18 cellular contexts compared by ENCODE assay signal in the genomic region with DNA sequence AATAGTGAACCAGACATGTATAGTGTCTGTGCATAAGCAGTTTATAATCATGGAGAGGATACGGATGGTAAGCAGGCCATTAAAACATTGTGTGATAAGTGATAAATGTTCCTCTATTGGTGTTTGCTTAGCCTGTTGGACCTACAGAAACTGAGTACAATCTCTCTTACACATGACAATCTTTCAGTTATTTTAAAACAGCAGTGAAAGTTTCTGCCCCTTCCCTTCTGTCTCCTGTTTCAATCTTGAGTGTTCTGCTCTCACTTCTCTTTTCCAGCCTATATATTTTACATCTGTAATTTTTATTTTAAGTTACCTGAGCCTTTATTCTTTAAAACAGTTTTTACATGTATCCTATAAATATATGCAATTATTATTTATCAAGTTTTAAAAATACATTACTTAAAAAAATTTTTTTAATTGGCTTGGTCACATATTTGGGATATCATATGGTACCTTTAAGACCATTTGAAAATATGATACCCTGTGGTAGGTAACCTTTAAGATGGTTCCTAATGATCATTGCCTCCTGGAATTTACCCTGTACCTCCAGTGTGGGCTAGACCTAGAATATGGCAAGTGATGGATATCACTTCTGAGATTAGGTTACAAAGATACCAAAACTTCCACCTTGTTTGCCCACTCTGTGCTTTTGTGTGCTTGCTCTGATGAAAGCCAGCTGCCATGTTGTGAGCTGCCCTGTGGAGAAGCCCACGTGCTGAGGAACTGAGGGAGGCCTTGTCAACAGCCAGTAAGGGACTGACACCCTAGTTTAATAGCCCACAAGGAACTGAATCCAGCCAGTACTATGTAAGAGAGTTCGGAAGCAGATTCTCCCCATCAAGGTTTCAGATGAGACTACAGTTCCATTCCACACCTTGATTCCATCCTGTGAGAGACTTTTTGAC.
DNase-seq lines count a peak whose midpoint lies in the region; ATAC-seq, FAIRE-seq and TF ChIP-seq lines count a peak whose summit lies in the region.
"Had no signal": no experiment of that assay in that cellular context is flagged by ENCODE, and none has a peak within 500 bp of the region (broad histone marks: within the 10 kb centered on the region; RNA-seq: fewer than 3 reads in every experiment).

No MANE protein-coding gene starts in this region.

- H4K20me1 ChIP-seq in HepG2 (ENCODE audit: insufficient read depth, low read length) = no peaks in the 10 kb centered on the region
- no peaks in the 10 kb centered on the region for H4K20me1 ChIP-seq in SK-N-SH (ENCODE audit: insufficient read depth)

- H3K79me2 ChIP-seq in HepG2 (ENCODE audit: insufficient read depth, low read length) (peaks cover 2% of the 10 kb centered on the region), SK-N-SH (ENCODE audit: insufficient read depth) (peaks cover 12% of the 10 kb centered on the region)

- H3K9me3 Mint-ChIP-seq in stimulated activated naive B cell treated with anti-CD40 and anti-IgM and Interleukin-4, amounts not matched to agents 10 μg/mL and 1 μg/mL and 100 μg/mL, for 72 hours = peaks cover 0 to 2% of the 10 kb centered on the region in 2 donors
- H3K9me3 Mint-ChIP-seq in activated CD4-positive, alpha-beta T cell treated with anti-CD3 and anti-CD28 coated beads for 36 hours (ENCODE audit: low read depth) = no peaks in the 10 kb centered on the region
- H3K9me3 Mint-ChIP-seq: activated CD4-positive, alpha-beta memory T cell treated with anti-CD3 and anti-CD28 coated beads for 36 hours had no signal

- H3K9me3 ChIP-seq in HepG2 (ENCODE audit: low read length) (no peaks in the 10 kb centered on the region), right lobe of liver (no peaks in the 10 kb centered on the region), SK-N-SH (no peaks in the 10 kb centered on the region), esophagus squamous epithelium (no peaks in the 10 kb centered on the region)
- H3K9me3 ChIP-seq: gastroesophageal sphincter had no signal

- peaks cover 8 to 9% of the 10 kb centered on the region in 2 donors for H3K36me3 Mint-ChIP-seq in stimulated activated naive B cell treated with anti-CD40 and anti-IgM and Interleukin-4, amounts not matched to agents 10 μg/mL and 1 μg/mL and 100 μg/mL, for 72 hours
- H3K36me3 Mint-ChIP-seq in activated CD4-positive, alpha-beta T cell treated with anti-CD3 and anti-CD28 coated beads for 36 hours (ENCODE audit: low read depth) = peaks cover 18% of the 10 kb centered on the region

- in situ Hi-C loops in HepG2 (cut with HindIII; ENCODE audit: extremely low pct_ligation_motif_present, low pct_unique_long_range_greater_than_20kb) = no loop called here

- 99% methylated on average over 2 of the region's 3 CpGs for WGBS in HepG2 (ENCODE audit: low lambda C conversion rate)
- 82% methylated on average over 2 of the region's 3 CpGs for WGBS in right lobe of liver (ENCODE audit: insufficient coverage, low coverage, low lambda C conversion rate, missing lambda C conversion rate)
- 98% methylated on average over 3 of the region's 3 CpGs for WGBS in SK-N-SH (ENCODE audit: low lambda C conversion rate)
- 94 to 95% methylated on average over 2 to 3 of the region's 3 CpGs for WGBS in esophagus squamous epithelium, 2 donors

- H3K4me2 ChIP-seq in HepG2 (ENCODE audit: low read depth, low read length) (no peak overlapping the region), SK-N-SH (no peak overlapping the region)

- H3K36me3 ChIP-seq in HepG2 (replicated peaks in 1 of 2; ENCODE audit: control insufficient read depth in 1 of 2, insufficient read depth in 2 of 2, low read length in 2 of 2) (peaks cover 6 to 26% of the 10 kb centered on the region in 2 experiments), right lobe of liver (no peaks in the 10 kb centered on the region), SK-N-SH (replicated peaks in 1 of 2; ENCODE audit: control insufficient read depth in 1 of 2, insufficient read depth in 2 of 2, low read length in 1 of 2) (peaks cover 10 to 23% of the 10 kb centered on the region in 2 experiments), esophagus squamous epithelium (peaks cover 0 to 31% (median 0%) of the 10 kb centered on the region in 3 donors)

- no peak for ATAC-seq in HepG2
- no peak for ATAC-seq in right lobe of liver
- peak; percentile 83 for ATAC-seq in GM21825 (IDR thresholded peaks at IDR 0.05; ENCODE audit: unreplicated experiment)
- peak; percentile 80 for ATAC-seq in HG03442 (IDR thresholded peaks at IDR 0.05; ENCODE audit: unreplicated experiment)
- ATAC-seq in stimulated activated naive B cell treated with anti-CD40 and anti-IgM and Interleukin-4, amounts not matched to agents 10 μg/mL and 1 μg/mL and 100 μg/mL, for 72 hours (replicated peaks) = peak; percentile 84 to 89
- ATAC-seq in activated CD4-positive, alpha-beta T cell treated with anti-CD3 and anti-CD28 coated beads for 36 hours = no peak
- ATAC-seq: gastroesophageal sphincter, K562 had no signal

- no peak for TF ChIP-seq EP300 in HepG2 (IDR thresholded peaks at IDR 0.05; ENCODE audit: low read depth in 2 of 2, low read length in 2 of 2)
- no peak for TF ChIP-seq EP300 in HepG2 (CRISPR knock-in tag; IDR thresholded peaks at IDR 0.05; ENCODE audit: borderline replicate concordance)
- no peak for TF ChIP-seq EP300 in SK-N-SH (IDR thresholded peaks at IDR 0.05; ENCODE audit: borderline replicate concordance in 1 of 2, low read depth in 1 of 2, low read length in 1 of 2)

- H3K27me3 Mint-ChIP-seq in stimulated activated naive B cell treated with anti-CD40 and anti-IgM and Interleukin-4, amounts not matched to agents 10 μg/mL and 1 μg/mL and 100 μg/mL, for 72 hours = no peaks in the 10 kb centered on the region
- no peaks in the 10 kb centered on the region for H3K27me3 Mint-ChIP-seq in activated CD4-positive, alpha-beta T cell treated with anti-CD3 and anti-CD28 coated beads for 36 hours
- H3K27me3 Mint-ChIP-seq: activated CD4-positive, alpha-beta memory T cell treated with anti-CD3 and anti-CD28 coated beads for 36 hours; activated naive CD8-positive, alpha-beta T cell treated with anti-CD3 and anti-CD28 coated beads, Interleukin-2, amount 10 ng/mL, durations not matched to agents 7 days and 5 days had no signal

- no peaks in the 10 kb centered on the region for H3K4me1 ChIP-seq in HepG2 (ENCODE audit: insufficient read depth, low read length)
- no peaks in the 10 kb centered on the region for H3K4me1 ChIP-seq in right lobe of liver
- no peaks in the 10 kb centered on the region for H3K4me1 ChIP-seq in SK-N-SH (ENCODE audit: control insufficient read depth in 1 of 2, insufficient read depth in 2 of 2, low read depth in 1 of 2, low read length in 1 of 2)
- H3K4me1 ChIP-seq in esophagus squamous epithelium = no peaks in the 10 kb centered on the region
- H3K4me1 ChIP-seq: gastroesophageal sphincter had no signal

- peak overlapping the region; percentile 92 for H3K27ac Mint-ChIP-seq in stimulated activated naive B cell treated with anti-CD40 and anti-IgM and Interleukin-4, amounts not matched to agents 10 μg/mL and 1 μg/mL and 100 μg/mL, for 72 hours
- no peak overlapping the region for H3K27ac Mint-ChIP-seq in activated CD4-positive, alpha-beta T cell treated with anti-CD3 and anti-CD28 coated beads for 36 hours
- H3K27ac Mint-ChIP-seq: activated CD4-positive, alpha-beta memory T cell treated with anti-CD3 and anti-CD28 coated beads for 36 hours; activated naive CD8-positive, alpha-beta T cell treated with anti-CD3 and anti-CD28 coated beads, Interleukin-2, amount 10 ng/mL, durations not matched to agents 7 days and 5 days had no signal

- FAIRE-seq in HepG2 (lab: Jason Lieb, UNC) = no peak
- FAIRE-seq: H54 had no signal

- H3K27ac ChIP-seq in HepG2 (ENCODE audit: extremely low read length, insufficient read depth, low read length) (no peak overlapping the region), right lobe of liver (no peak overlapping the region), SK-N-SH (ENCODE audit: low read depth in 2 of 2, low read length in 1 of 2) (no peak overlapping the region), esophagus squamous epithelium (no peak overlapping the region)
- H3K27ac ChIP-seq: gastroesophageal sphincter had no signal

- intact Hi-C loops in HepG2 (cut with micrococcal nuclease; ENCODE audit: unreplicated experiment) (no loop called here), right lobe of liver (cut with DNase I) (no loop called here), esophagus squamous epithelium (cut with DNase I) (no loop called here)
- intact Hi-C loops in activated CD4-positive, alpha-beta T cell treated with anti-CD3 and anti-CD28 coated beads for 36 hours (cut with DNase I, micrococcal nuclease) = no loop called here

- H3K4me3 ChIP-seq in HepG2 (replicated peaks in 1 of 3; ENCODE audit: insufficient read depth in 1 of 3, low read depth in 2 of 3, low read length in 3 of 3) = no peak overlapping the region
- no peak overlapping the region for H3K4me3 ChIP-seq in right lobe of liver
- no peak overlapping the region for H3K4me3 ChIP-seq in SK-N-SH (ENCODE audit: low read depth in 2 of 2, low read length in 1 of 2)
- H3K4me3 ChIP-seq in esophagus squamous epithelium = no peak overlapping the region
- H3K4me3 ChIP-seq: gastroesophageal sphincter, K562 had no signal

- no peak overlapping the region for H2AFZ ChIP-seq in HepG2 (ENCODE audit: low read length)
- H2AFZ ChIP-seq in SK-N-SH (ENCODE audit: low read depth) = no peak overlapping the region

- CTCF ChIA-PET in HepG2 (lab: Yijun Ruan, JAX; ENCODE audit: low intra/inter-chr PET ratio, low total read pairs) = no interaction called here
- CTCF ChIA-PET in SK-N-SH (lab: Yijun Ruan, JAX) = no interaction called here
- CTCF ChIA-PET in activated CD4-positive, alpha-beta T cell treated with anti-CD3 and anti-CD28 coated beads for 36 hours (lab: Charles Lee) = interaction anchor here (0.7 kb wide), 1 partner anchor 68 kb away, joined by 3 read pairs; no protein-coding TSS in a partner anchor

- DNase-seq in HepG2 (ENCODE audit: low spot score) (no peak), right lobe of liver (no peak), SK-N-SH (no peak), esophagus squamous epithelium (lab: John Stamatoyannopoulos, UW) (no peak)
- no peak for DNase-seq in stimulated activated naive B cell treated with anti-CD40 and anti-IgM and Interleukin-4, amounts not matched to agents 10 μg/mL and 1 μg/mL and 100 μg/mL, for 72 hours
- DNase-seq in activated CD4-positive, alpha-beta T cell treated with anti-CD3 and anti-CD28 coated beads for 36 hours = no peak
- DNase-seq: activated CD4-positive, alpha-beta memory T cell treated with anti-CD3 and anti-CD28 coated beads for 36 hours; activated naive CD8-positive, alpha-beta T cell treated with anti-CD3 and anti-CD28 coated beads, Interleukin-2, amount 10 ng/mL, durations not matched to agents 7 days and 5 days; dermis blood vessel endothelial cell; DMS79 treated with DMSO at 0.1 percent for 48 hours; NCI-H446; posterior cingulate gyrus; stimulated activated CD4-positive, alpha-beta T cell treated with anti-CD3 and anti-CD28 coated beads, Interleukin-4, amount 100 ng/mL, for 24 hours had no signal

- H3K4me3 Mint-ChIP-seq in stimulated activated naive B cell treated with anti-CD40 and anti-IgM and Interleukin-4, amounts not matched to agents 10 μg/mL and 1 μg/mL and 100 μg/mL, for 72 hours = peak overlapping the region; percentile 40 to 54
- no peak overlapping the region for H3K4me3 Mint-ChIP-seq in activated CD4-positive, alpha-beta T cell treated with anti-CD3 and anti-CD28 coated beads for 36 hours
- H3K4me3 Mint-ChIP-seq: activated CD4-positive, alpha-beta memory T cell treated with anti-CD3 and anti-CD28 coated beads for 36 hours; activated naive CD8-positive, alpha-beta T cell treated with anti-CD3 and anti-CD28 coated beads, Interleukin-2, amount 10 ng/mL, durations not matched to agents 7 days and 5 days had no signal

- TF ChIP-seq CTCF in HepG2 (CRISPR knock-in tag; IDR thresholded peaks at IDR 0.05) = no peak
- no peak for TF ChIP-seq CTCF in right lobe of liver (IDR thresholded peaks at IDR 0.05)
- no peak for TF ChIP-seq CTCF in SK-N-SH (IDR thresholded peaks at IDR 0.05)
- no peak for TF ChIP-seq CTCF in esophagus squamous epithelium (IDR thresholded peaks at IDR 0.05)

- H3K9me2 ChIP-seq in SK-N-SH = no peaks in the 10 kb centered on the region

- no peaks in the 10 kb centered on the region for H3K27me3 ChIP-seq in HepG2 (ENCODE audit: control insufficient read depth in 1 of 2, insufficient read depth in 2 of 2, low read length in 2 of 2)
- no peaks in the 10 kb centered on the region for H3K27me3 ChIP-seq in right lobe of liver
- H3K27me3 ChIP-seq in SK-N-SH (ENCODE audit: insufficient read depth) = no peaks in the 10 kb centered on the region
- H3K27me3 ChIP-seq in esophagus squamous epithelium = no peaks in the 10 kb centered on the region
- H3K27me3 ChIP-seq: gastroesophageal sphincter had no signal

- no TSS peak for BruUV-seq in HepG2 (replicated peaks; lab: Mats Ljungman, UMichigan)

- H3K9ac ChIP-seq in HepG2 (ENCODE audit: insufficient read depth, low read depth, low read length) (no peak overlapping the region), SK-N-SH (no peak overlapping the region)

- peaks cover 10 to 38% of the 10 kb centered on the region in 2 donors for H3K4me1 Mint-ChIP-seq in stimulated activated naive B cell treated with anti-CD40 and anti-IgM and Interleukin-4, amounts not matched to agents 10 μg/mL and 1 μg/mL and 100 μg/mL, for 72 hours
- peaks cover 5% of the 10 kb centered on the region for H3K4me1 Mint-ChIP-seq in activated CD4-positive, alpha-beta T cell treated with anti-CD3 and anti-CD28 coated beads for 36 hours
- H3K4me1 Mint-ChIP-seq: activated naive CD8-positive, alpha-beta T cell treated with anti-CD3 and anti-CD28 coated beads, Interleukin-2, amount 10 ng/mL, durations not matched to agents 7 days and 5 days had no signal

- peaks cover 3% of the 10 kb centered on the region for H3F3A ChIP-seq in SK-N-SH (replicated peaks; ENCODE audit: insufficient read depth)

- TF ChIP-seq RAD21 in HepG2 (CRISPR knock-in tag; IDR thresholded peaks at IDR 0.05) = no peak
- no peak for TF ChIP-seq RAD21 in SK-N-SH (IDR thresholded peaks at IDR 0.05; ENCODE audit: low read length)

- POLR2A ChIA-PET in HepG2 (lab: Yijun Ruan, JAX) (no interaction called here), SK-N-SH (lab: Yijun Ruan, JAX) (no interaction called here)
- POLR2A ChIA-PET in activated CD4-positive, alpha-beta T cell treated with anti-CD3 and anti-CD28 coated beads for 36 hours (lab: Charles Lee) = no interaction called here

- TF ChIP-seq POLR2A in HepG2 (IDR thresholded peaks at IDR 0.05; ENCODE audit: insufficient read depth in 1 of 2, low read depth in 2 of 2, low read length in 2 of 2) (no peak), right lobe of liver (IDR thresholded peaks at IDR 0.05) (no peak), esophagus squamous epithelium (IDR thresholded peaks at IDR 0.05) (no peak)

Comparison
In these comparisons a context has a peak if more than half of its experiments do, and no peak if none do; other contexts are left out.
1. ATAC-seq: peak in GM21825 (single experiment), HG03442 (single experiment) and stimulated activated naive B cell treated with anti-CD40 and anti-IgM and Interleukin-4, amounts not matched to agents 10 μg/mL and 1 μg/mL and 100 μg/mL, for 72 hours (2 of 2); none in HepG2 (single experiment), right lobe of liver (0 of 4) and activated CD4-positive, alpha-beta T cell treated with anti-CD3 and anti-CD28 coated beads for 36 hours (single experiment).